ENCODE assay signal across 23 cellular contexts in genomic region chr5:135328128-135328687, GRCh38.
DNase-seq lines count a peak whose midpoint lies in the region; ATAC-seq, FAIRE-seq and TF ChIP-seq lines count a peak whose summit lies in the region.
"Had no signal": no experiment of that assay in that cellular context is flagged by ENCODE, and none has a peak within 500 bp of the region (broad histone marks: within the 10 kb centered on the region; RNA-seq: fewer than 3 reads in every experiment).

No MANE protein-coding gene starts in this region.

- peak overlapping the region; percentile 60 for H3K27ac Mint-ChIP-seq in activated CD8-positive, alpha-beta T cell treated with anti-CD3 and anti-CD28 coated beads, Interleukin-2, amount 10 ng/mL, durations not matched to agents 7 days and 5 days
- H3K27ac Mint-ChIP-seq in activated CD8-positive, alpha-beta T cell treated with anti-CD3 and anti-CD28 coated beads for 36 hours = no peak overlapping the region

- in situ Hi-C loops in GM13976 (cut with MboI; ENCODE audit: low sequenced_read_pairs, unreplicated experiment) = no loop called here

- H3K36me3 Mint-ChIP-seq in activated CD8-positive, alpha-beta T cell treated with anti-CD3 and anti-CD28 coated beads, Interleukin-2, amount 10 ng/mL, durations not matched to agents 7 days and 5 days (ENCODE audit: low read depth) = peaks cover 15% of the 10 kb centered on the region
- peaks cover 8% of the 10 kb centered on the region for H3K36me3 Mint-ChIP-seq in activated CD8-positive, alpha-beta T cell treated with anti-CD3 and anti-CD28 coated beads for 36 hours (ENCODE audit: low read depth)

- TF ChIP-seq RAD21 in A549 (conservative IDR thresholded peaks at IDR 0.05 in 1 of 2, IDR thresholded peaks at IDR 0.05 in 1 of 2) = no peak

- ATAC-seq in activated CD8-positive, alpha-beta T cell treated with anti-CD3 and anti-CD28 coated beads, Interleukin-2, amount 10 ng/mL, durations not matched to agents 7 days and 5 days = no peak
- ATAC-seq in activated CD8-positive, alpha-beta T cell treated with anti-CD3 and anti-CD28 coated beads for 36 hours = no peak
- ATAC-seq in A549 (no peak), HG02678 (IDR thresholded peaks at IDR 0.05; ENCODE audit: unreplicated experiment) (no peak)

- CTCF ChIA-PET in activated CD8-positive, alpha-beta T cell treated with anti-CD3 and anti-CD28 coated beads, Interleukin-2, amount 10 ng/mL, durations not matched to agents 7 days and 5 days (lab: Charles Lee) = no interaction called here
- CTCF ChIA-PET in activated CD8-positive, alpha-beta T cell treated with anti-CD3 and anti-CD28 coated beads for 36 hours (lab: Charles Lee) = no interaction called here
- CTCF ChIA-PET in A549 (lab: Yijun Ruan, JAX) = interaction anchor here (1.8 to 16.1 kb wide), 2 partner anchors 82 to 136 kb away, joined by 4 to 99 read pairs; no protein-coding TSS in a partner anchor

- no peak for TF ChIP-seq CTCF in activated CD8-positive, alpha-beta T cell treated with anti-CD3 and anti-CD28 coated beads for 36 hours (IDR thresholded peaks at IDR 0.05)
- TF ChIP-seq CTCF in A549 (IDR thresholded peaks at IDR 0.05) (no peak), GM13976 (IDR thresholded peaks at IDR 0.05; ENCODE audit: borderline replicate concordance, control extremely low read depth, extremely low read depth, insufficient read depth, missing control alignments) (no peak)

- H3K9me3 ChIP-seq in A549 = no peaks in the 10 kb centered on the region
- H3K9me3 ChIP-seq: BE2C, Caco-2, SJSA1 had no signal

- no peaks in the 10 kb centered on the region for H3K27me3 Mint-ChIP-seq in activated CD8-positive, alpha-beta T cell treated with anti-CD3 and anti-CD28 coated beads, Interleukin-2, amount 10 ng/mL, durations not matched to agents 7 days and 5 days (ENCODE audit: low read depth)
- no peaks in the 10 kb centered on the region for H3K27me3 Mint-ChIP-seq in activated CD8-positive, alpha-beta T cell treated with anti-CD3 and anti-CD28 coated beads for 36 hours

- peaks cover 51% of the 10 kb centered on the region for H3K4me1 Mint-ChIP-seq in activated CD8-positive, alpha-beta T cell treated with anti-CD3 and anti-CD28 coated beads, Interleukin-2, amount 10 ng/mL, durations not matched to agents 7 days and 5 days (ENCODE audit: low read depth)
- H3K4me1 Mint-ChIP-seq in activated CD8-positive, alpha-beta T cell treated with anti-CD3 and anti-CD28 coated beads for 36 hours (ENCODE audit: low read depth) = peaks cover 8% of the 10 kb centered on the region

- no peak overlapping the region for H3K4me3 ChIP-seq in A549
- H3K4me3 ChIP-seq: SJSA1 had no signal

- no peak for FAIRE-seq in A549 (lab: Jason Lieb, UNC)
- peak; percentile 42 for FAIRE-seq in HTR-8/SVneo (lab: Jason Lieb, UNC)
- FAIRE-seq: A204.1, H54, RCC 7860 had no signal

- no peaks in the 10 kb centered on the region for H3K9me3 Mint-ChIP-seq in activated CD8-positive, alpha-beta T cell treated with anti-CD3 and anti-CD28 coated beads, Interleukin-2, amount 10 ng/mL, durations not matched to agents 7 days and 5 days (ENCODE audit: insufficient read depth)
- H3K9me3 Mint-ChIP-seq in activated CD8-positive, alpha-beta T cell treated with anti-CD3 and anti-CD28 coated beads for 36 hours = no peaks in the 10 kb centered on the region

- H3K4me1 ChIP-seq in A549 = no peaks in the 10 kb centered on the region
- H3K4me1 ChIP-seq: BE2C, SJSA1 had no signal

- no peak for TF ChIP-seq POLR2A in A549 (IDR thresholded peaks at IDR 0.05; ENCODE audit: low read length)

- POLR2A ChIA-PET in activated CD8-positive, alpha-beta T cell treated with anti-CD3 and anti-CD28 coated beads, Interleukin-2, amount 10 ng/mL, durations not matched to agents 7 days and 5 days (lab: Charles Lee) = no interaction called here
- POLR2A ChIA-PET in activated CD8-positive, alpha-beta T cell treated with anti-CD3 and anti-CD28 coated beads for 36 hours (lab: Charles Lee) = interaction anchor here (1.3 kb wide), 1 partner anchor 8 kb away, joined by 3 read pairs; no protein-coding TSS in a partner anchor
- POLR2A ChIA-PET in A549 (lab: Yijun Ruan, JAX) = no interaction called here

- intact Hi-C loops in activated CD8-positive, alpha-beta T cell treated with anti-CD3 and anti-CD28 coated beads for 36 hours (cut with micrococcal nuclease) = no loop called here

- no peak for DNase-seq in activated CD8-positive, alpha-beta T cell treated with anti-CD3 and anti-CD28 coated beads, Interleukin-2, amount 10 ng/mL, durations not matched to agents 7 days and 5 days
- DNase-seq in activated CD8-positive, alpha-beta T cell treated with anti-CD3 and anti-CD28 coated beads for 36 hours = no peak
- DNase-seq in A549 (ENCODE audit: low read depth in 1 of 2, low spot score in 1 of 2) (no peak), HTR-8/SVneo (ENCODE audit: insufficient read length, low spot score) (no peak), myocyte (ENCODE audit: low read depth) (peak; percentile 94), GM13976 (ENCODE audit: low spot score) (no peak), UCSD-AML1 (lab: John Stamatoyannopoulos, UW; ENCODE audit: unreplicated experiment) (no peak)
- DNase-seq: BE2C, EL, GF-D8, MM.1S, NCI-H1048, NCI-H1417 treated with DMSO at 0.1 percent for 48 hours, NCI-H187, NCI-H446 treated with DMSO at 0.1 percent for 48 hours, NCI-H526 treated with DMSO at 0.1 percent for 48 hours, OCI-M1 had no signal

- H3K4me3 Mint-ChIP-seq in activated CD8-positive, alpha-beta T cell treated with anti-CD3 and anti-CD28 coated beads, Interleukin-2, amount 10 ng/mL, durations not matched to agents 7 days and 5 days = no peak overlapping the region
- no peak overlapping the region for H3K4me3 Mint-ChIP-seq in activated CD8-positive, alpha-beta T cell treated with anti-CD3 and anti-CD28 coated beads for 36 hours

- H3K4me2 ChIP-seq in A549 = no peak overlapping the region

- 97% methylated on average over 3 of the region's 5 CpGs for WGBS in A549 (ENCODE audit: missing lambda C conversion rate)

- H3K27ac ChIP-seq in A549 = no peak overlapping the region
- H3K27ac ChIP-seq: SJSA1 had no signal

- no peak for TF ChIP-seq EP300 in A549 (IDR thresholded peaks at IDR 0.05)

TF ChIP-seq in A549, 52 proteins besides CTCF, POLR2A, EP300 and RAD21:
- TF ChIP-seq MAZ (IDR thresholded peaks at IDR 0.05; ENCODE audit: borderline replicate concordance, low read depth, low read length) (no peak), ZFP36 (IDR thresholded peaks at IDR 0.05; ENCODE audit: borderline replicate concordance, partially characterized antibody) (peak; percentile 51)
